1 cellular context compared by ENCODE assay signal in the genomic region with DNA sequence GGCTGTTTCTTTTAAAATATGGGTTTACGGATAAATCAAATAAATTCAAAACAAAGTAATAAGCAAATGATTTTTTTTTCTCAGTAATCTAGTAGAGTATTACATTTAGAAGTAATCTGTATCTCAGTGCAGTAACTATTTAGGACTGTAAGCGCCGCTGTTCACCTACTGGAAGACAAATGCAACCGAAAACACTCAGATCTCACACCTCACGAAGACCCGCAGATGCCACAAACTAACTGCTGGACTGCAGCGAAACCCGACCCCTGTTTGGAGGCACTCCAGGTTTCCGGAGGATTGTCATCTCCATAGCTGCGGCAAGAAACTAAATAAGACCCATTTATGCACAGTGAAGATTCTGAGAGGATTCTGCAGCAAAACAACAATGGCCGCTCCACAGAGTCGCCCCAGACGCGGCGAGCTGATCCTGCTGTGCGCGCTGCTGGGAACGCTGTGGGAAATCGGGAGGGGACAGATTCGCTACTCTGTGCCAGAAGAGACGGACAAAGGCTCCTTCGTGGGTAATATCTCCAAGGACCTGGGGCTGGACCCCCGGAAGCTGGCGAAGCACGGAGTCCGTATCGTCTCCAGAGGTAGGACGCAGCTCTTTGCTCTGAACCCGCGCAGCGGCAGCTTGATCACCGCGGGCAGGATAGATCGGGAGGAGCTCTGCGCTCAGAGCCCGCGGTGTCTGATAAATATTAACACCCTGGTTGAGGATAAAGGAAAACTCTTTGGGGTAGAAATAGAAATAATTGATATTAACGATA.
TF ChIP-seq lines count a peak whose summit lies in the region.

TSS of gene PCDHGA8 (plus strand) at position 205 of the 770 bp plus-strand sequence. CDS start at position 386, 181 bp downstream.

TF ChIP-seq in HepG2, 621 proteins besides CTCF, POLR2A, EP300 and RAD21:
- TF ChIP-seq, protein P1, sequence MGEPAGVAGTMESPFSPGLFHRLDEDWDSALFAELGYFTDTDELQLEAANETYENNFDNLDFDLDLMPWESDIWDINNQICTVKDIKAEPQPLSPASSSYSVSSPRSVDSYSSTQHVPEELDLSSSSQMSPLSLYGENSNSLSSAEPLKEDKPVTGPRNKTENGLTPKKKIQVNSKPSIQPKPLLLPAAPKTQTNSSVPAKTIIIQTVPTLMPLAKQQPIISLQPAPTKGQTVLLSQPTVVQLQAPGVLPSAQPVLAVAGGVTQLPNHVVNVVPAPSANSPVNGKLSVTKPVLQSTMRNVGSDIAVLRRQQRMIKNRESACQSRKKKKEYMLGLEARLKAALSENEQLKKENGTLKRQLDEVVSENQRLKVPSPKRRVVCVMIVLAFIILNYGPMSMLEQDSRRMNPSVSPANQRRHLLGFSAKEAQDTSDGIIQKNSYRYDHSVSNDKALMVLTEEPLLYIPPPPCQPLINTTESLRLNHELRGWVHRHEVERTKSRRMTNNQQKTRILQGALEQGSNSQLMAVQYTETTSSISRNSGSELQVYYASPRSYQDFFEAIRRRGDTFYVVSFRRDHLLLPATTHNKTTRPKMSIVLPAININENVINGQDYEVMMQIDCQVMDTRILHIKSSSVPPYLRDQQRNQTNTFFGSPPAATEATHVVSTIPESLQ (CRISPR knock-in tag; conservative IDR thresholded peaks at IDR 0.05): no peak
- TF ChIP-seq, protein P2, sequence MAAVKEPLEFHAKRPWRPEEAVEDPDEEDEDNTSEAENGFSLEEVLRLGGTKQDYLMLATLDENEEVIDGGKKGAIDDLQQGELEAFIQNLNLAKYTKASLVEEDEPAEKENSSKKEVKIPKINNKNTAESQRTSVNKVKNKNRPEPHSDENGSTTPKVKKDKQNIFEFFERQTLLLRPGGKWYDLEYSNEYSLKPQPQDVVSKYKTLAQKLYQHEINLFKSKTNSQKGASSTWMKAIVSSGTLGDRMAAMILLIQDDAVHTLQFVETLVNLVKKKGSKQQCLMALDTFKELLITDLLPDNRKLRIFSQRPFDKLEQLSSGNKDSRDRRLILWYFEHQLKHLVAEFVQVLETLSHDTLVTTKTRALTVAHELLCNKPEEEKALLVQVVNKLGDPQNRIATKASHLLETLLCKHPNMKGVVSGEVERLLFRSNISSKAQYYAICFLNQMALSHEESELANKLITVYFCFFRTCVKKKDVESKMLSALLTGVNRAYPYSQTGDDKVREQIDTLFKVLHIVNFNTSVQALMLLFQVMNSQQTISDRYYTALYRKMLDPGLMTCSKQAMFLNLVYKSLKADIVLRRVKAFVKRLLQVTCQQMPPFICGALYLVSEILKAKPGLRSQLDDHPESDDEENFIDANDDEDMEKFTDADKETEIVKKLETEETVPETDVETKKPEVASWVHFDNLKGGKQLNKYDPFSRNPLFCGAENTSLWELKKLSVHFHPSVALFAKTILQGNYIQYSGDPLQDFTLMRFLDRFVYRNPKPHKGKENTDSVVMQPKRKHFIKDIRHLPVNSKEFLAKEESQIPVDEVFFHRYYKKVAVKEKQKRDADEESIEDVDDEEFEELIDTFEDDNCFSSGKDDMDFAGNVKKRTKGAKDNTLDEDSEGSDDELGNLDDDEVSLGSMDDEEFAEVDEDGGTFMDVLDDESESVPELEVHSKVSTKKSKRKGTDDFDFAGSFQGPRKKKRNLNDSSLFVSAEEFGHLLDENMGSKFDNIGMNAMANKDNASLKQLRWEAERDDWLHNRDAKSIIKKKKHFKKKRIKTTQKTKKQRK (IDR thresholded peaks at IDR 0.05; ENCODE audit: low read length): no peak
- TF ChIP-seq, protein P3, sequence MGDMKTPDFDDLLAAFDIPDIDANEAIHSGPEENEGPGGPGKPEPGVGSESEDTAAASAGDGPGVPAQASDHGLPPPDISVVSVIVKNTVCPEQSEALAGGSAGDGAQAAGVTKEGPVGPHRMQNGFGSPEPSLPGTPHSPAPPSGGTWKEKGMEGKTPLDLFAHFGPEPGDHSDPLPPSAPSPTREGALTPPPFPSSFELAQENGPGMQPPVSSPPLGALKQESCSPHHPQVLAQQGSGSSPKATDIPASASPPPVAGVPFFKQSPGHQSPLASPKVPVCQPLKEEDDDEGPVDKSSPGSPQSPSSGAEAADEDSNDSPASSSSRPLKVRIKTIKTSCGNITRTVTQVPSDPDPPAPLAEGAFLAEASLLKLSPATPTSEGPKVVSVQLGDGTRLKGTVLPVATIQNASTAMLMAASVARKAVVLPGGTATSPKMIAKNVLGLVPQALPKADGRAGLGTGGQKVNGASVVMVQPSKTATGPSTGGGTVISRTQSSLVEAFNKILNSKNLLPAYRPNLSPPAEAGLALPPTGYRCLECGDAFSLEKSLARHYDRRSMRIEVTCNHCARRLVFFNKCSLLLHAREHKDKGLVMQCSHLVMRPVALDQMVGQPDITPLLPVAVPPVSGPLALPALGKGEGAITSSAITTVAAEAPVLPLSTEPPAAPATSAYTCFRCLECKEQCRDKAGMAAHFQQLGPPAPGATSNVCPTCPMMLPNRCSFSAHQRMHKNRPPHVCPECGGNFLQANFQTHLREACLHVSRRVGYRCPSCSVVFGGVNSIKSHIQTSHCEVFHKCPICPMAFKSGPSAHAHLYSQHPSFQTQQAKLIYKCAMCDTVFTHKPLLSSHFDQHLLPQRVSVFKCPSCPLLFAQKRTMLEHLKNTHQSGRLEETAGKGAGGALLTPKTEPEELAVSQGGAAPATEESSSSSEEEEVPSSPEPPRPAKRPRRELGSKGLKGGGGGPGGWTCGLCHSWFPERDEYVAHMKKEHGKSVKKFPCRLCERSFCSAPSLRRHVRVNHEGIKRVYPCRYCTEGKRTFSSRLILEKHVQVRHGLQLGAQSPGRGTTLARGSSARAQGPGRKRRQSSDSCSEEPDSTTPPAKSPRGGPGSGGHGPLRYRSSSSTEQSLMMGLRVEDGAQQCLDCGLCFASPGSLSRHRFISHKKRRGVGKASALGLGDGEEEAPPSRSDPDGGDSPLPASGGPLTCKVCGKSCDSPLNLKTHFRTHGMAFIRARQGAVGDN (CRISPR knock-in tag; IDR thresholded peaks at IDR 0.05): no peak
- TF ChIP-seq ZNF20 (CRISPR knock-in tag; IDR thresholded peaks at IDR 0.05) (no peak), ADNP (CRISPR knock-in tag; IDR thresholded peaks at IDR 0.05) (no peak)
